ENCODE assay signal across 25 cellular contexts in genomic region chr5:15320896-15321295, GRCh38.
DNase-seq lines count a peak whose midpoint lies in the region; ATAC-seq and TF ChIP-seq lines count a peak whose summit lies in the region.
"Had no signal": no experiment of that assay in that cellular context is flagged by ENCODE, and none has a peak within 500 bp of the region (broad histone marks: within the 10 kb centered on the region; RNA-seq: fewer than 3 reads in every experiment).

No MANE protein-coding gene starts in this region.

- no peak for ATAC-seq in naive thymus-derived CD4-positive, alpha-beta T cell
- ATAC-seq in stimulated activated naive CD8-positive, alpha-beta T cell treated with anti-CD3 and anti-CD28 coated beads, Interleukin-15, Interleukin-2, amounts not matched to agents 100 U/mL and 50 U/mL, for 24 hours = no peak
- ATAC-seq: activated T-cell treated with anti-CD3 and anti-CD28 coated beads, Interleukin-2, amount 50 U/mL, for 72 hours; heart left ventricle; left lobe of liver; naive thymus-derived CD8-positive, alpha-beta T cell; T-helper 17 cell had no signal

- TF ChIP-seq POLR2A in sigmoid colon (IDR thresholded peaks at IDR 0.05) = no peak

- H3K4me1 ChIP-seq in naive thymus-derived CD4-positive, alpha-beta T cell (ENCODE audit: control insufficient read depth in 2 of 2, insufficient read depth in 2 of 2, low read length in 2 of 2) = no peaks in the 10 kb centered on the region
- peaks cover 0 to 8% (median 0%) of the 10 kb centered on the region in 4 donors for H3K4me1 ChIP-seq in sigmoid colon
- H3K4me1 ChIP-seq: heart left ventricle, parathyroid adenoma, SJCRH30, transverse colon had no signal

- peaks cover 0 to 11% (median 4%) of the 10 kb centered on the region in 11 donors for H3K9me3 Mint-ChIP-seq in naive thymus-derived CD4-positive, alpha-beta T cell
- H3K9me3 Mint-ChIP-seq: activated CD4-positive, alpha-beta T cell treated with anti-CD3 and anti-CD28 coated beads, Interleukin-2, amount 10 ng/mL, durations not matched to agents 7 days and 5 days had no signal

- POLR2A ChIA-PET in naive thymus-derived CD4-positive, alpha-beta T cell (lab: Charles Lee) = no interaction called here
- POLR2A ChIA-PET in RWPE1 (lab: Yijun Ruan, JAX; ENCODE audit: low non-redundant PET) = no interaction called here

- no peaks in the 10 kb centered on the region for H3K9me3 ChIP-seq in naive thymus-derived CD4-positive, alpha-beta T cell (ENCODE audit: control insufficient read depth in 2 of 3, low read length in 3 of 3)
- H3K9me3 ChIP-seq in sigmoid colon = no peaks in the 10 kb centered on the region
- H3K9me3 ChIP-seq: heart left ventricle, SJCRH30, transverse colon had no signal

- H3K36me3 Mint-ChIP-seq in naive thymus-derived CD4-positive, alpha-beta T cell = no peaks in the 10 kb centered on the region
- H3K36me3 Mint-ChIP-seq: CD8-positive, alpha-beta memory T cell; naive thymus-derived CD8-positive, alpha-beta T cell had no signal

- no peak overlapping the region for H3K27ac Mint-ChIP-seq in naive thymus-derived CD4-positive, alpha-beta T cell
- H3K27ac Mint-ChIP-seq: activated CD4-positive, alpha-beta T cell treated with anti-CD3 and anti-CD28 coated beads, Interleukin-2, amount 10 ng/mL, durations not matched to agents 7 days and 5 days; activated naive CD4-positive, alpha-beta T cell treated with anti-CD3 and anti-CD28 coated beads for 36 hours; activated T-cell treated with anti-CD3 and anti-CD28 coated beads, Interleukin-2, amount 50 U/mL, for 72 hours; CD8-positive, alpha-beta memory T cell; naive thymus-derived CD8-positive, alpha-beta T cell; stimulated activated naive CD8-positive, alpha-beta T cell treated with anti-CD3 and anti-CD28 coated beads, Interleukin-15, Interleukin-2, amounts not matched to agents 100 ng/mL and 50 ng/mL, for 24 hours; T-helper 17 cell had no signal

- TF ChIP-seq CTCF in RWPE1 (conservative IDR thresholded peaks at IDR 0.05; ENCODE audit: low read depth) (no peak), sigmoid colon (IDR thresholded peaks at IDR 0.05) (no peak)

- H3K27ac ChIP-seq in naive thymus-derived CD4-positive, alpha-beta T cell (ENCODE audit: low read depth, low read length) = no peak overlapping the region
- no peak overlapping the region for H3K27ac ChIP-seq in RWPE1
- no peak overlapping the region for H3K27ac ChIP-seq in sigmoid colon
- H3K27ac ChIP-seq: cardiac muscle cell, heart left ventricle, parathyroid adenoma, SJCRH30, transverse colon had no signal

- H3K4me1 Mint-ChIP-seq in naive thymus-derived CD4-positive, alpha-beta T cell = no peaks in the 10 kb centered on the region
- H3K4me1 Mint-ChIP-seq: activated CD4-positive, alpha-beta T cell treated with anti-CD3 and anti-CD28 coated beads, Interleukin-2, amount 10 ng/mL, durations not matched to agents 7 days and 5 days; CD8-positive, alpha-beta memory T cell; naive thymus-derived CD8-positive, alpha-beta T cell; T-helper 17 cell had no signal

- CTCF ChIA-PET in naive thymus-derived CD4-positive, alpha-beta T cell (lab: Charles Lee) = no interaction called here
- CTCF ChIA-PET in RWPE1 (lab: Yijun Ruan, JAX) = no interaction called here

- intact Hi-C loops in naive thymus-derived CD4-positive, alpha-beta T cell (cut with micrococcal nuclease) = no loop called here
- intact Hi-C loops in sigmoid colon (cut with DNase I) = no loop called here

- H3K36me3 ChIP-seq in naive thymus-derived CD4-positive, alpha-beta T cell (ENCODE audit: control insufficient read depth in 2 of 3, insufficient read depth in 3 of 3, low read length in 3 of 3) = no peaks in the 10 kb centered on the region
- H3K36me3 ChIP-seq in sigmoid colon = no peaks in the 10 kb centered on the region
- H3K36me3 ChIP-seq: cardiac muscle cell, heart left ventricle, SJCRH30, transverse colon had no signal

- DNase-seq in DMS 273 (lab: John Stamatoyannopoulos, UW; ENCODE audit: unreplicated experiment) (peak; percentile 86), NCI-H82 treated with DMSO at 0.1 percent for 48 hours (lab: John Stamatoyannopoulos, UW; ENCODE audit: unreplicated experiment) (peak; percentile 81), globus pallidus (ENCODE audit: low spot score) (peak; percentile 81), nucleus accumbens (lab: John Stamatoyannopoulos, UW) (peak in 42 of 56 donors; percentile 1 to 63 (median 27)), RWPE1 (ENCODE audit: low spot score) (no peak), sigmoid colon (no peak)
- DNase-seq in naive thymus-derived CD4-positive, alpha-beta T cell = no peak
- DNase-seq in stimulated activated naive CD8-positive, alpha-beta T cell treated with anti-CD3 and anti-CD28 coated beads, Interleukin-15, Interleukin-2, amounts not matched to agents 100 U/mL and 50 U/mL, for 24 hours = no peak
- DNase-seq: activated CD4-positive, alpha-beta T cell treated with anti-CD3 and anti-CD28 coated beads, Interleukin-2, amount 10 ng/mL, durations not matched to agents 7 days and 5 days; activated naive CD4-positive, alpha-beta T cell treated with anti-CD3 and anti-CD28 coated beads for 36 hours; activated T-cell treated with anti-CD3 and anti-CD28 coated beads, Interleukin-2, amount 50 U/mL, for 72 hours; CD8-positive, alpha-beta memory T cell; GDM1; heart left ventricle; naive thymus-derived CD8-positive, alpha-beta T cell; NCI-H2081; NCI-H510A treated with DMSO at 0.1 percent for 48 hours; stimulated activated CD4-positive, alpha-beta T cell treated with anti-CD3 and anti-CD28 coated beads, Interleukin-15, amount 100 ng/mL, for 24 hours; T-helper 17 cell; transverse colon had no signal

- H3K4me3 ChIP-seq in naive thymus-derived CD4-positive, alpha-beta T cell (ENCODE audit: low read length) = no peak overlapping the region
- H3K4me3 ChIP-seq in sigmoid colon = no peak overlapping the region
- H3K4me3 ChIP-seq: cardiac muscle cell, heart left ventricle, SJCRH30, transverse colon had no signal

- WGBS in sigmoid colon, 2 donors = 69 to 78% methylated on average over 1 of the region's 1 CpG

- no peak overlapping the region for H3K4me3 Mint-ChIP-seq in naive thymus-derived CD4-positive, alpha-beta T cell
- H3K4me3 Mint-ChIP-seq: activated CD4-positive, alpha-beta T cell treated with anti-CD3 and anti-CD28 coated beads, Interleukin-2, amount 10 ng/mL, durations not matched to agents 7 days and 5 days; activated naive CD4-positive, alpha-beta T cell treated with anti-CD3 and anti-CD28 coated beads for 36 hours; activated T-cell treated with anti-CD3 and anti-CD28 coated beads, Interleukin-2, amount 50 U/mL, for 72 hours; CD8-positive, alpha-beta memory T cell; naive thymus-derived CD8-positive, alpha-beta T cell; stimulated activated naive CD8-positive, alpha-beta T cell treated with anti-CD3 and anti-CD28 coated beads, Interleukin-15, Interleukin-2, amounts not matched to agents 100 ng/mL and 50 ng/mL, for 24 hours; T-helper 17 cell had no signal

- H3K27me3 ChIP-seq in naive thymus-derived CD4-positive, alpha-beta T cell (ENCODE audit: control insufficient read depth in 2 of 2, insufficient read depth in 2 of 2, low read length in 2 of 2) = no peaks in the 10 kb centered on the region
- H3K27me3 ChIP-seq in sigmoid colon = no peaks in the 10 kb centered on the region
- H3K27me3 ChIP-seq: cardiac muscle cell, heart left ventricle, SJCRH30, transverse colon had no signal

- H3K27me3 Mint-ChIP-seq in naive thymus-derived CD4-positive, alpha-beta T cell = no peaks in the 10 kb centered on the region
- H3K27me3 Mint-ChIP-seq: activated CD4-positive, alpha-beta T cell treated with anti-CD3 and anti-CD28 coated beads, Interleukin-2, amount 10 ng/mL, durations not matched to agents 7 days and 5 days; CD8-positive, alpha-beta memory T cell; naive thymus-derived CD8-positive, alpha-beta T cell; stimulated activated naive CD8-positive, alpha-beta T cell treated with anti-CD3 and anti-CD28 coated beads, Interleukin-15, Interleukin-2, amounts not matched to agents 100 ng/mL and 50 ng/mL, for 24 hours; T-helper 17 cell had no signal

- TF ChIP-seq EP300 in sigmoid colon (IDR thresholded peaks at IDR 0.05) = no peak

Comparison
In these comparisons a context has a peak if more than half of its experiments do, and no peak if none do; other contexts are left out.
1. DNase-seq: peak in DMS 273 (single experiment), NCI-H82 treated with DMSO at 0.1 percent for 48 hours (single experiment), globus pallidus (single experiment) and nucleus accumbens (42 of 56); none in naive thymus-derived CD4-positive, alpha-beta T cell (0 of 9), stimulated activated naive CD8-positive, alpha-beta T cell treated with anti-CD3 and anti-CD28 coated beads, Interleukin-15, Interleukin-2, amounts not matched to agents 100 U/mL and 50 U/mL, for 24 hours (single experiment), RWPE1 (single experiment) and sigmoid colon (single experiment).